23 cellular contexts compared by ENCODE assay signal in genomic region chr15:42772126-42772525, GRCh38. TPM values are rescaled to one million over a fixed set of nuclear protein-coding genes. Genes with fewer than 3 reads are reported as not detected.
DNase-seq lines count a peak whose midpoint lies in the region; ATAC-seq and TF ChIP-seq lines count a peak whose summit lies in the region.
"Had no signal": no experiment of that assay in that cellular context is flagged by ENCODE, and none has a peak within 500 bp of the region (broad histone marks: within the 10 kb centered on the region; RNA-seq: fewer than 3 reads in every experiment).

No MANE protein-coding gene starts in this region.

- H3K4me3 ChIP-seq in heart left ventricle (no peak overlapping the region), fibroblast of mammary gland (ENCODE audit: control insufficient read depth, low read depth, low read length) (no peak overlapping the region)
- H3K4me3 ChIP-seq: cardiac muscle cell, GM23248, SJCRH30, upper lobe of left lung had no signal

- TF ChIP-seq POLR2A in heart left ventricle (IDR thresholded peaks at IDR 0.05), result no peak

- H3K4me1 Mint-ChIP-seq in nephron, result peaks cover 15% of the 10 kb centered on the region

- WGBS in heart left ventricle, 4 donors, result 17 to 35% (median 27%) methylated on average over 2 of the region's 2 CpGs

- H3K27me3 Mint-ChIP-seq in nephron (ENCODE audit: low read depth), result no peaks in the 10 kb centered on the region
- H3K27me3 Mint-ChIP-seq: activated CD4-positive, alpha-beta T cell treated with anti-CD3 and anti-CD28 coated beads for 36 hours; activated naive CD4-positive, alpha-beta T cell treated with anti-CD3 and anti-CD28 coated beads, Interleukin-2, amount 50 U/mL, for 24 hours had no signal

- peaks cover 54% of the 10 kb centered on the region for H3K36me3 Mint-ChIP-seq in nephron (ENCODE audit: low read depth)
- H3K36me3 Mint-ChIP-seq in activated naive CD4-positive, alpha-beta T cell treated with anti-CD3 and anti-CD28 coated beads, Interleukin-2, amount 50 U/mL, for 72 hours, result peaks cover 16 to 20% of the 10 kb centered on the region in 2 donors

- peaks cover 0 to 19% (median 5%) of the 10 kb centered on the region in 12 donors for H3K4me1 ChIP-seq in heart left ventricle
- H3K4me1 ChIP-seq: SJCRH30, upper lobe of left lung had no signal

- no peak overlapping the region for H3K4me3 Mint-ChIP-seq in nephron
- H3K4me3 Mint-ChIP-seq: activated CD4-positive, alpha-beta T cell treated with anti-CD3 and anti-CD28 coated beads for 36 hours; activated CD8-positive, alpha-beta T cell treated with anti-CD3 and anti-CD28 coated beads, Interleukin-2, amount 10 ng/mL, durations not matched to agents 7 days and 5 days; activated naive CD4-positive, alpha-beta T cell treated with anti-CD3 and anti-CD28 coated beads, Interleukin-2, amount 50 U/mL, for 24 hours had no signal

- DNase-seq in heart left ventricle, result peak in 3 of 5 donors; percentile 18 to 51 (median 40)
- DNase-seq in Right ventricle myocardium inferior (ENCODE audit: missing footprints), result no peak
- DNase-seq in fibroblast of mammary gland (ENCODE audit: low read depth), result peak; percentile 4
- DNase-seq in activated naive CD4-positive, alpha-beta T cell treated with anti-CD3 and anti-CD28 coated beads, Interleukin-2, amount 50 U/mL, for 72 hours (ENCODE audit: low spot score in 2 of 2), result no peak
- DNase-seq in germinal center (ENCODE audit: low spot score), result no peak
- no peak for DNase-seq in GM19238 (ENCODE audit: insufficient read length, low spot score)
- no peak for DNase-seq in NCI-H748 (lab: John Stamatoyannopoulos, UW; ENCODE audit: unreplicated experiment)
- DNase-seq: activated CD4-positive, alpha-beta T cell treated with anti-CD3 and anti-CD28 coated beads for 36 hours; activated CD8-positive, alpha-beta T cell treated with anti-CD3 and anti-CD28 coated beads, Interleukin-2, amount 10 ng/mL, durations not matched to agents 7 days and 5 days; DND-41; GM23248; NCI-H1436 treated with DMSO at 0.1 percent for 48 hours; NCI-H2081 treated with DMSO at 0.1 percent for 48 hours; NCI-H345; SJCRH30; stimulated activated CD4-positive, alpha-beta T cell treated with anti-CD3 and anti-CD28 coated beads, Interleukin-4, amount 100 ng/mL, for 1 hour; SW 1271; upper lobe of left lung had no signal

- peak in 1 of 4 donors; percentile 26 for ATAC-seq in heart left ventricle
- ATAC-seq in Right ventricle myocardium inferior, result no peak
- ATAC-seq in activated naive CD4-positive, alpha-beta T cell treated with anti-CD3 and anti-CD28 coated beads, Interleukin-2, amount 50 U/mL, for 72 hours, result no peak
- ATAC-seq: activated CD4-positive, alpha-beta T cell treated with anti-CD3 and anti-CD28 coated beads for 36 hours; activated CD8-positive, alpha-beta T cell treated with anti-CD3 and anti-CD28 coated beads, Interleukin-2, amount 10 ng/mL, durations not matched to agents 7 days and 5 days had no signal

- H3K27ac Mint-ChIP-seq in nephron, result peak overlapping the region in 2 of 3 experiments; percentile 54 to 88
- no peak overlapping the region for H3K27ac Mint-ChIP-seq in activated naive CD4-positive, alpha-beta T cell treated with anti-CD3 and anti-CD28 coated beads, Interleukin-2, amount 50 U/mL, for 72 hours
- H3K27ac Mint-ChIP-seq: activated CD4-positive, alpha-beta T cell treated with anti-CD3 and anti-CD28 coated beads for 36 hours; activated CD8-positive, alpha-beta T cell treated with anti-CD3 and anti-CD28 coated beads, Interleukin-2, amount 10 ng/mL, durations not matched to agents 7 days and 5 days; activated naive CD4-positive, alpha-beta T cell treated with anti-CD3 and anti-CD28 coated beads, Interleukin-2, amount 50 U/mL, for 24 hours had no signal

- peaks cover 18% of the 10 kb centered on the region for H3K9me3 Mint-ChIP-seq in nephron
- peaks cover under 1 to 5% of the 10 kb centered on the region in 2 donors for H3K9me3 Mint-ChIP-seq in activated naive CD4-positive, alpha-beta T cell treated with anti-CD3 and anti-CD28 coated beads, Interleukin-2, amount 50 U/mL, for 72 hours

- peaks cover 0 to 7% (median 0%) of the 10 kb centered on the region in 12 donors for H3K9me3 ChIP-seq in heart left ventricle
- H3K9me3 ChIP-seq: upper lobe of left lung had no signal

- intact Hi-C loops in heart left ventricle (cut with DNase I), result no loop called here
- intact Hi-C loops in Right ventricle myocardium inferior (cut with DNase I), result no loop called here

- peaks cover 0 to 41% (median 36%) of the 10 kb centered on the region in 9 donors for H3K36me3 ChIP-seq in heart left ventricle
- H3K36me3 ChIP-seq: SJCRH30 had no signal

- TF ChIP-seq CTCF in heart left ventricle (IDR thresholded peaks at IDR 0.05) (no peak), fibroblast of mammary gland (conservative IDR thresholded peaks at IDR 0.05; ENCODE audit: control insufficient read depth, insufficient read depth, low read depth, low read length) (no peak), nephron (IDR thresholded peaks at IDR 0.05; ENCODE audit: unreplicated experiment in 3 of 3) (no peak)

- H3K27me3 ChIP-seq in heart left ventricle, result no peaks in the 10 kb centered on the region
- H3K27me3 ChIP-seq: cardiac muscle cell, SJCRH30, upper lobe of left lung had no signal

- H3K27ac ChIP-seq in heart left ventricle, result no peak overlapping the region
- H3K27ac ChIP-seq: C4-2B, cardiac muscle cell, GM23248, SJCRH30, upper lobe of left lung, VCaP had no signal

RNA-seq across cellular contexts. Expression of gene CDAN1, which starts 35.2 kb away (rescaled TPM):
- total RNA-seq in heart left ventricle (1 to 10 TPM; 4.4 to 6.9 (median 5.9) TPM), Right ventricle myocardium inferior (6.2 TPM)
- polyA plus RNA-seq in heart left ventricle, result 1 to 10 TPM; 4.3 to 5.6 TPM
- 10 to 100 TPM; 17.5 to 27.0 TPM for total RNA-seq in activated naive CD4-positive, alpha-beta T cell treated with anti-CD3 and anti-CD28 coated beads, Interleukin-2, amount 50 U/mL, for 72 hours

Comparison
In these comparisons a context has a peak if more than half of its experiments do, and no peak if none do; other contexts are left out.
1. DNase-seq: peak in heart left ventricle (3 of 5) and fibroblast of mammary gland (single experiment); none in Right ventricle myocardium inferior (single experiment), activated naive CD4-positive, alpha-beta T cell treated with anti-CD3 and anti-CD28 coated beads, Interleukin-2, amount 50 U/mL, for 72 hours (0 of 2), germinal center (single experiment), GM19238 (single experiment) and NCI-H748 (single experiment).
2. H3K27ac Mint-ChIP-seq: peak in nephron (2 of 3); none in activated naive CD4-positive, alpha-beta T cell treated with anti-CD3 and anti-CD28 coated beads, Interleukin-2, amount 50 U/mL, for 72 hours (0 of 2).